Comparison of ENCODE assay signal across 25 cellular contexts in genomic region chr18:78240091-78240490, GRCh38.
"Had no signal": no experiment of that assay in that cellular context is flagged by ENCODE, and none has a peak within 500 bp of the region (broad histone marks: within the 10 kb centered on the region; RNA-seq: fewer than 3 reads in every experiment).

No MANE protein-coding gene starts in this region.

- H3K9me3 ChIP-seq: left ventricle myocardium inferior, ovary, testis, thyroid gland, transverse colon, upper lobe of left lung, vagina had no signal

- H3K36me3 ChIP-seq: left ventricle myocardium inferior, ovary, stomach, thyroid gland, transverse colon, upper lobe of left lung, vagina had no signal

- H3K27me3 Mint-ChIP-seq: naive B cell; natural killer cell treated with Interleukin-12 subunit alpha and Interleukin-12 subunit beta and Interleukin-15 and Interleukin-18, amount 100 ng/mL, for 72 hours; stimulated activated naive B cell treated with anti-CD40 and anti-IgM and Interleukin-4, amounts not matched to agents 10 μg/mL and 1 μg/mL and 100 μg/mL, for 72 hours had no signal

- H3K27me3 ChIP-seq: ovary, stomach, testis, thyroid gland, transverse colon, upper lobe of left lung, vagina had no signal

- H3K4me3 Mint-ChIP-seq: immature natural killer cell; mesothelial cell of epicardium; naive B cell; natural killer cell treated with Interleukin-12 subunit alpha and Interleukin-12 subunit beta and Interleukin-15 and Interleukin-18, amount 100 ng/mL, for 72 hours; stimulated activated naive B cell treated with anti-CD40 and anti-IgM and Interleukin-4, amounts not matched to agents 10 μg/mL and 1 μg/mL and 100 μg/mL, for 72 hours had no signal

- H3K27ac Mint-ChIP-seq: immature natural killer cell; mesothelial cell of epicardium; naive B cell; natural killer cell treated with Interleukin-12 subunit alpha and Interleukin-12 subunit beta and Interleukin-15 and Interleukin-18, amount 100 ng/mL, for 72 hours; progenitor cell of endocrine pancreas; stimulated activated naive B cell treated with anti-CD40 and anti-IgM and Interleukin-4, amounts not matched to agents 10 μg/mL and 1 μg/mL and 100 μg/mL, for 72 hours had no signal

- H3K4me1 ChIP-seq: left ventricle myocardium inferior, testis, thyroid gland, transverse colon, upper lobe of left lung had no signal

- DNase-seq: hypothalamus; immature natural killer cell; kidney; left colon; left ventricle myocardium inferior; naive B cell; ovary; right cardiac atrium; stimulated activated CD4-positive, alpha-beta T cell treated with anti-CD3 and anti-CD28 coated beads, Interleukin-12 subunit alpha, Interleukin-12 subunit beta, amount 100 ng/mL, for 4 hours; stimulated activated CD4-positive, alpha-beta T cell treated with anti-CD3 and anti-CD28 coated beads, Interleukin-15, amount 100 ng/mL, for 24 hours; stimulated activated CD4-positive, alpha-beta T cell treated with anti-CD3 and anti-CD28 coated beads, Interleukin-2, amount 100 ng/mL, for 24 hours; stimulated activated CD4-positive, alpha-beta T cell treated with anti-CD3 and anti-CD28 coated beads, Interleukin-4, amount 100 ng/mL, for 1 hour; stimulated activated naive B cell treated with anti-CD40 and anti-IgM and Interleukin-4, amounts not matched to agents 10 μg/mL and 1 μg/mL and 100 μg/mL, for 72 hours; stimulated activated naive CD8-positive, alpha-beta T cell treated with anti-CD3 and anti-CD28 coated beads, Interleukin-15, Interleukin-2, amounts not matched to agents 100 U/mL and 50 U/mL, for 24 hours; stomach; testis; thyroid gland; transverse colon; upper lobe of left lung had no signal

- H3K36me3 Mint-ChIP-seq: naive B cell; stimulated activated naive B cell treated with anti-CD40 and anti-IgM and Interleukin-4, amounts not matched to agents 10 μg/mL and 1 μg/mL and 100 μg/mL, for 72 hours had no signal

- H3K27ac ChIP-seq: left ventricle myocardium inferior, ovary, skin epidermis, stomach, testis, thyroid gland, transverse colon, upper lobe of left lung, vagina had no signal

- H3K4me3 ChIP-seq: left ventricle myocardium inferior, lung, ovary, skin epidermis, stomach, testis, thyroid gland, transverse colon, upper lobe of left lung, vagina had no signal
